In genomic region chr7:158782638-158783490, GRCh38 we compare ENCODE assay signal across 8 cellular contexts. TPM values are rescaled to one million over a fixed set of nuclear protein-coding genes. Genes with fewer than 3 reads are reported as not detected.
A peak's percentile ranks its signal among the peaks of the same experiment; 100 is the strongest.
DNase-seq lines count a peak whose midpoint lies in the region; ATAC-seq and TF ChIP-seq lines count a peak whose summit lies in the region.

No MANE protein-coding gene starts in this region.

- ATAC-seq in GM19452 (IDR thresholded peaks at IDR 0.05; ENCODE audit: unreplicated experiment), result no peak
- no peak for ATAC-seq in HG02938 (IDR thresholded peaks at IDR 0.05; ENCODE audit: unreplicated experiment)
- no peak for ATAC-seq in GM19035 (IDR thresholded peaks at IDR 0.05; ENCODE audit: unreplicated experiment)

- TF ChIP-seq CTCF in astrocyte of the spinal cord (IDR thresholded peaks at IDR 0.05; ENCODE audit: low read depth, low read length), result peak; percentile 49

- H3K27ac ChIP-seq in temporal lobe (ENCODE audit: low read depth, low read length), result peak overlapping the region; percentile 28

- DNase-seq in A172 (ENCODE audit: low spot score) (peak; percentile 64), HCEC 1CT (peak; percentile 45), astrocyte of the spinal cord (ENCODE audit: low read depth, low spot score) (peak; percentile 50), iPS-NIHi11 (ENCODE audit: low spot score) (peak; percentile 33)

- H3K4me3 ChIP-seq in astrocyte of the spinal cord (ENCODE audit: low read depth, low read length), result no peak overlapping the region

- in situ Hi-C loops in astrocyte of the spinal cord (cut with HindIII; ENCODE audit: low sequenced_read_pairs), result no loop called here

RNA-seq across cellular contexts. Expression of gene ESYT2, which starts 46.4 kb away (rescaled TPM):
- total RNA-seq in A172 (2014; rRNA removed; shearing (Covaris generic)), result 48.4 and 50.1 TPM in 2 replicates
- 54.6 TPM for total RNA-seq in temporal lobe
